ENCODE assay signal across 19 cellular contexts in genomic region chr16:83344014-83344413, GRCh38.
DNase-seq lines count a peak whose midpoint lies in the region; ATAC-seq and TF ChIP-seq lines count a peak whose summit lies in the region.
"Had no signal": no experiment of that assay in that cellular context is flagged by ENCODE, and none has a peak within 500 bp of the region (broad histone marks: within the 10 kb centered on the region; RNA-seq: fewer than 3 reads in every experiment).

No MANE protein-coding gene starts in this region.

- H4K20me1 ChIP-seq in MM.1S (ENCODE audit: insufficient read depth, low read length) = no peaks in the 10 kb centered on the region
- H4K20me1 ChIP-seq: BLaER1 had no signal

- H3K36me3 Mint-ChIP-seq in stimulated activated effector memory CD8-positive, alpha-beta T cell treated with anti-CD3 and anti-CD28 coated beads, Interleukin-12 subunit alpha, Interleukin-12 subunit beta, amount 100 ng/mL, for 72 hours = no peaks in the 10 kb centered on the region
- H3K36me3 Mint-ChIP-seq: stimulated activated naive B cell treated with anti-CD40 and anti-IgM and Interleukin-4, amounts not matched to agents 10 μg/mL and 1 μg/mL and 100 μg/mL, for 72 hours had no signal

- H3K9me3 ChIP-seq in MM.1S (replicated peaks; ENCODE audit: insufficient read depth, low read length) (no peaks in the 10 kb centered on the region), lower lobe of right lung (no peaks in the 10 kb centered on the region)
- H3K9me3 ChIP-seq: BLaER1 had no signal

- H3K9me2 ChIP-seq in MM.1S (replicated peaks; ENCODE audit: insufficient read depth, low read length) = no peaks in the 10 kb centered on the region

- H3K9me3 Mint-ChIP-seq in stimulated activated effector memory CD8-positive, alpha-beta T cell treated with anti-CD3 and anti-CD28 coated beads, Interleukin-12 subunit alpha, Interleukin-12 subunit beta, amount 100 ng/mL, for 72 hours = peaks cover 2% of the 10 kb centered on the region
- H3K9me3 Mint-ChIP-seq: activated CD4-positive, alpha-beta T cell treated with anti-CD3 and anti-CD28 coated beads, Interleukin-2, amount 10 ng/mL, durations not matched to agents 7 days and 5 days; activated T-helper 1 cell treated with anti-CD3 and anti-CD28 coated beads, Interleukin-12 subunit alpha, Interleukin-12 subunit beta, Interleukin-2, Interleukin-4 antibody, amounts not matched to agents 30 ng/mL and 10 ng/mL and 1 ng/mL, durations not matched to agents 14 hours and 24 hours and 36 hours; stimulated activated naive B cell treated with anti-CD40 and anti-IgM and Interleukin-4, amounts not matched to agents 10 μg/mL and 1 μg/mL and 100 μg/mL, for 72 hours; T-helper 1 cell treated with Interleukin-12 subunit alpha and Interleukin-12 subunit beta and Interleukin-4 antibody, amounts not matched to agents 30 μg/mL and 1 μg/mL, for 36 hours had no signal

- H3K4me2 ChIP-seq in MM.1S (ENCODE audit: low read depth, low read length) = no peak overlapping the region
- H3K4me2 ChIP-seq: BLaER1 had no signal

- no peak for ATAC-seq in GM21367 (IDR thresholded peaks at IDR 0.05; ENCODE audit: unreplicated experiment)
- no peak for ATAC-seq in stimulated activated effector memory CD8-positive, alpha-beta T cell treated with anti-CD3 and anti-CD28 coated beads, Interleukin-12 subunit alpha, Interleukin-12 subunit beta, amount 100 ng/mL, for 72 hours
- ATAC-seq in lower lobe of right lung = no peak
- ATAC-seq: HCT116; stimulated activated naive B cell treated with anti-CD40 and anti-IgM and Interleukin-4, amounts not matched to agents 10 μg/mL and 1 μg/mL and 100 μg/mL, for 72 hours had no signal

- H3K27ac Mint-ChIP-seq in stimulated activated effector memory CD8-positive, alpha-beta T cell treated with anti-CD3 and anti-CD28 coated beads, Interleukin-12 subunit alpha, Interleukin-12 subunit beta, amount 100 ng/mL, for 72 hours = no peak overlapping the region
- H3K27ac Mint-ChIP-seq: activated CD4-positive, alpha-beta T cell treated with anti-CD3 and anti-CD28 coated beads, Interleukin-2, amount 10 ng/mL, durations not matched to agents 7 days and 5 days; activated T-helper 1 cell treated with anti-CD3 and anti-CD28 coated beads, Interleukin-12 subunit alpha, Interleukin-12 subunit beta, Interleukin-2, Interleukin-4 antibody, amounts not matched to agents 30 ng/mL and 10 ng/mL and 1 ng/mL, durations not matched to agents 14 hours and 24 hours and 36 hours; stimulated activated naive B cell treated with anti-CD40 and anti-IgM and Interleukin-4, amounts not matched to agents 10 μg/mL and 1 μg/mL and 100 μg/mL, for 72 hours; T-helper 1 cell treated with Interleukin-12 subunit alpha and Interleukin-12 subunit beta and Interleukin-4 antibody, amounts not matched to agents 30 μg/mL and 1 μg/mL, for 36 hours had no signal

- H3K4me1 Mint-ChIP-seq in stimulated activated effector memory CD8-positive, alpha-beta T cell treated with anti-CD3 and anti-CD28 coated beads, Interleukin-12 subunit alpha, Interleukin-12 subunit beta, amount 100 ng/mL, for 72 hours = no peaks in the 10 kb centered on the region
- H3K4me1 Mint-ChIP-seq: activated CD4-positive, alpha-beta T cell treated with anti-CD3 and anti-CD28 coated beads, Interleukin-2, amount 10 ng/mL, durations not matched to agents 7 days and 5 days; stimulated activated naive B cell treated with anti-CD40 and anti-IgM and Interleukin-4, amounts not matched to agents 10 μg/mL and 1 μg/mL and 100 μg/mL, for 72 hours had no signal

- H3K4me3 ChIP-seq in AG10803 (ENCODE audit: low read length) (no peak overlapping the region), MM.1S (ENCODE audit: low read length) (no peak overlapping the region), lower lobe of right lung (no peak overlapping the region)
- H3K4me3 ChIP-seq: BLaER1, cardiac muscle cell had no signal

- H3K9ac ChIP-seq in MM.1S (ENCODE audit: low read length) = no peak overlapping the region
- H3K9ac ChIP-seq: BLaER1 had no signal

- H3K79me2 ChIP-seq in MM.1S (ENCODE audit: low read length) = no peaks in the 10 kb centered on the region

- no peaks in the 10 kb centered on the region for H3K27me3 ChIP-seq in MM.1S (replicated peaks; ENCODE audit: insufficient read depth, low read length)
- H3K27me3 ChIP-seq in lower lobe of right lung (ENCODE audit: low read depth) = no peaks in the 10 kb centered on the region
- H3K27me3 ChIP-seq: BLaER1, cardiac muscle cell had no signal

- H3K4me1 ChIP-seq in MM.1S (ENCODE audit: low read length) = no peaks in the 10 kb centered on the region
- H3K4me1 ChIP-seq in lower lobe of right lung = no peaks in the 10 kb centered on the region
- H3K4me1 ChIP-seq: BLaER1 had no signal

- H3K36me3 ChIP-seq in MM.1S (replicated peaks; ENCODE audit: insufficient read depth, low read length) (no peaks in the 10 kb centered on the region), lower lobe of right lung (no peaks in the 10 kb centered on the region)
- H3K36me3 ChIP-seq: BLaER1, cardiac muscle cell had no signal

- DNase-seq in AG10803 (ENCODE audit: low read depth) (peak; percentile 90), M059J (ENCODE audit: low read depth) (peak; percentile 97), dedifferentiated amniotic fluid mesenchymal stem cell (ENCODE audit: extremely low spot score) (peak; percentile 66), myocyte (ENCODE audit: low read depth) (peak; percentile 53), MM.1S (no peak), lower lobe of right lung (no peak)
- no peak for DNase-seq in stimulated activated effector memory CD8-positive, alpha-beta T cell treated with anti-CD3 and anti-CD28 coated beads, Interleukin-12 subunit alpha, Interleukin-12 subunit beta, amount 100 ng/mL, for 72 hours (ENCODE audit: low spot score in 2 of 2)
- DNase-seq: activated CD4-positive, alpha-beta T cell treated with anti-CD3 and anti-CD28 coated beads, Interleukin-2, amount 10 ng/mL, durations not matched to agents 7 days and 5 days; DMS79 treated with DMSO at 0.1 percent for 48 hours; NCI-H1092 treated with DMSO at 0.1 percent for 48 hours; NCI-H510A; stimulated activated CD4-positive, alpha-beta T cell treated with anti-CD3 and anti-CD28 coated beads, Interleukin-2, amount 100 ng/mL, for 48 hours; stimulated activated naive B cell treated with anti-CD40 and anti-IgM and Interleukin-4, amounts not matched to agents 10 μg/mL and 1 μg/mL and 100 μg/mL, for 72 hours had no signal

- H3F3A ChIP-seq in MM.1S (ENCODE audit: insufficient read depth, low read length) = no peaks in the 10 kb centered on the region

- TF ChIP-seq CTCF in AG10803 (conservative IDR thresholded peaks at IDR 0.05; ENCODE audit: low read length) (no peak), MM.1S (IDR thresholded peaks at IDR 0.05; ENCODE audit: low read length) (no peak), lower lobe of right lung (IDR thresholded peaks at IDR 0.05) (no peak)

- intact Hi-C loops in lower lobe of right lung (cut with DNase I) = no loop called here

- H3K27ac ChIP-seq in MM.1S (ENCODE audit: low read length) (no peak overlapping the region), lower lobe of right lung (no peak overlapping the region)
- H3K27ac ChIP-seq: BLaER1, cardiac muscle cell had no signal

- H2AFZ ChIP-seq in MM.1S (ENCODE audit: low read length) = no peak overlapping the region

- no peak overlapping the region for H3K4me3 Mint-ChIP-seq in stimulated activated effector memory CD8-positive, alpha-beta T cell treated with anti-CD3 and anti-CD28 coated beads, Interleukin-12 subunit alpha, Interleukin-12 subunit beta, amount 100 ng/mL, for 72 hours
- H3K4me3 Mint-ChIP-seq: activated CD4-positive, alpha-beta T cell treated with anti-CD3 and anti-CD28 coated beads, Interleukin-2, amount 10 ng/mL, durations not matched to agents 7 days and 5 days; activated T-helper 1 cell treated with anti-CD3 and anti-CD28 coated beads, Interleukin-12 subunit alpha, Interleukin-12 subunit beta, Interleukin-2, Interleukin-4 antibody, amounts not matched to agents 30 ng/mL and 10 ng/mL and 1 ng/mL, durations not matched to agents 14 hours and 24 hours and 36 hours; stimulated activated naive B cell treated with anti-CD40 and anti-IgM and Interleukin-4, amounts not matched to agents 10 μg/mL and 1 μg/mL and 100 μg/mL, for 72 hours; T-helper 1 cell treated with Interleukin-12 subunit alpha and Interleukin-12 subunit beta and Interleukin-4 antibody, amounts not matched to agents 30 μg/mL and 1 μg/mL, for 36 hours had no signal

Comparison
In these comparisons a context has a peak if more than half of its experiments do, and no peak if none do; other contexts are left out.
1. DNase-seq: peak in AG10803 (single experiment), M059J (single experiment), dedifferentiated amniotic fluid mesenchymal stem cell (single experiment) and myocyte (single experiment); none in MM.1S (single experiment), stimulated activated effector memory CD8-positive, alpha-beta T cell treated with anti-CD3 and anti-CD28 coated beads, Interleukin-12 subunit alpha, Interleukin-12 subunit beta, amount 100 ng/mL, for 72 hours (0 of 2) and lower lobe of right lung (single experiment).